8 cellular contexts compared by ENCODE assay signal in genomic region chr15:82710208-82710555, GRCh38. TPM values are rescaled to one million over a fixed set of nuclear protein-coding genes. Genes with fewer than 3 reads are reported as not detected.
DNase-seq lines count a peak whose midpoint lies in the region; ATAC-seq and TF ChIP-seq lines count a peak whose summit lies in the region.

No MANE protein-coding gene starts in this region.

- H4K91ac ChIP-seq in H9 (ENCODE audit: insufficient read length, low read depth, low read length): no peak overlapping the region

- no peak for ATAC-seq in GM19324 (IDR thresholded peaks at IDR 0.05; ENCODE audit: low FRiP score, unreplicated experiment)

- no peak overlapping the region for H3K56ac ChIP-seq in H9 (ENCODE audit: insufficient read length, low read depth, low read length)

- peak overlapping the region; percentile 75; the same call in 1 of the 2 replicates for H2BK15ac ChIP-seq in H9 (ENCODE audit: low read depth, low read length)

- H3K4me3 ChIP-seq in WI38 (ENCODE audit: low read depth, low read length) (peak overlapping the region; percentile 66), iPS-11a (ENCODE audit: low read depth, low read length) (peak overlapping the region; percentile 58), skeletal muscle tissue (ENCODE audit: low read length in 3 of 3) (peak overlapping the region; percentile 59 to 73 (median 65))

- no peaks in the 10 kb centered on the region for H3K79me2 ChIP-seq in H9 (ENCODE audit: insufficient read depth, low read length)

- peaks cover 15% of the 10 kb centered on the region for H3K23me2 ChIP-seq in H9 (ENCODE audit: insufficient read length, low read depth, low read length, poor library complexity, severe bottlenecking)

- H3K36me3 ChIP-seq in skeletal muscle tissue (ENCODE audit: control insufficient read depth in 3 of 3, insufficient read depth in 3 of 3, low read length in 3 of 3): no peaks in the 10 kb centered on the region

- H3K4me2 ChIP-seq in H9 (ENCODE audit: insufficient read depth, insufficient read length, low read length): peak overlapping the region; percentile 51

- no peaks in the 10 kb centered on the region for H3K27me3 ChIP-seq in H9 (ENCODE audit: insufficient read depth, low read length)
- H3K27me3 ChIP-seq in skeletal muscle tissue (ENCODE audit: control insufficient read depth in 3 of 3, insufficient read depth in 3 of 3, low read length in 3 of 3): peaks cover 4 to 28% (median 24%) of the 10 kb centered on the region in 3 donors

- H3K9ac ChIP-seq in H9 (ENCODE audit: extremely low read depth, insufficient read length, low read length) (peak overlapping the region; percentile 36), skeletal muscle tissue (ENCODE audit: low read depth in 1 of 3, low read length in 3 of 3) (no peak overlapping the region)

- no peaks in the 10 kb centered on the region for H3K36me3 Mint-ChIP-seq in H9 (ENCODE audit: insufficient read depth in 1 of 3, low read depth in 3 of 3)

- WGBS in H9 (ENCODE audit: extremely low coverage, insufficient read length, low lambda C conversion rate): no CpG with 5 or more reads among the region's 14 CpGs

- H3K9me3 Mint-ChIP-seq in H9: no peaks in the 10 kb centered on the region

- H3K18ac ChIP-seq in H9 (ENCODE audit: insufficient read length, low read depth, low read length): peak overlapping the region; percentile 42

- H4K5ac ChIP-seq in H9 (ENCODE audit: insufficient read length, low read depth, low read length): peak overlapping the region; percentile 26

- H3K23ac ChIP-seq in H9 (ENCODE audit: insufficient read length, low read depth, low read length): no peak overlapping the region

- no peak for TF ChIP-seq CTCF in H9 (conservative IDR thresholded peaks at IDR 0.05)
- no peak for TF ChIP-seq CTCF in WI38 (IDR thresholded peaks at IDR 0.05; ENCODE audit: low read depth, low read length)

- H3K4me1 ChIP-seq in H9 (ENCODE audit: insufficient read depth, low read length) (peaks cover 8% of the 10 kb centered on the region), skeletal muscle tissue (ENCODE audit: control insufficient read depth in 3 of 3, insufficient read depth in 3 of 3, low read length in 3 of 3) (peaks cover 11 to 16% (median 13%) of the 10 kb centered on the region in 3 donors)

- peaks cover 9% of the 10 kb centered on the region for H3K27me3 Mint-ChIP-seq in H9 (ENCODE audit: low read depth)

- H3K4me1 Mint-ChIP-seq in H9: peaks cover 5 to 6% of the 10 kb centered on the region in 2 experiments; a peak in 3 of 4 replicates

- no peak overlapping the region for H2AK5ac ChIP-seq in H9 (ENCODE audit: insufficient read length, low read length)

- DNase-seq in H9: no peak
- no peak for DNase-seq in NCI-H2171 treated with DMSO at 0.1 percent for 48 hours (lab: John Stamatoyannopoulos, UW)
- no peak for DNase-seq in NCI-H748 (lab: John Stamatoyannopoulos, UW; ENCODE audit: unreplicated experiment)
- no peak for DNase-seq in NCI-H510A (lab: John Stamatoyannopoulos, UW)

- no peak overlapping the region for H2BK12ac ChIP-seq in H9 (ENCODE audit: insufficient read length, low read depth, low read length)

- no peaks in the 10 kb centered on the region for H4K20me1 ChIP-seq in H9 (ENCODE audit: control insufficient read depth, insufficient read depth, insufficient read length)

- H3T11ph ChIP-seq in H9 (ENCODE audit: low read length): no peak overlapping the region

- H2AFZ ChIP-seq in H9 (ENCODE audit: low read length): no peak overlapping the region

- H4K8ac ChIP-seq in H9 (replicated peaks; ENCODE audit: insufficient read length, low read depth, low read length): no peak overlapping the region

- H2BK5ac ChIP-seq in H9 (ENCODE audit: insufficient read length, low read length): no peak overlapping the region

- H3K79me1 ChIP-seq in H9 (ENCODE audit: insufficient read depth, low read depth, low read length, poor library complexity, severe bottlenecking): no peaks in the 10 kb centered on the region

- no peak overlapping the region for H3K4ac ChIP-seq in H9 (ENCODE audit: low read depth, low read length)

- peak overlapping the region; percentile 79 for H3K14ac ChIP-seq in H9 (ENCODE audit: insufficient read depth, low read length)

- H3K27ac Mint-ChIP-seq in H9: peak overlapping the region in 1 of 3 experiments; percentile 25; a peak in 1 of 7 replicates

- H3K27ac ChIP-seq in H9 (ENCODE audit: insufficient read length, low read depth, low read length) (no peak overlapping the region), skeletal muscle tissue (ENCODE audit: low read depth, low read length) (no peak overlapping the region)

- H3K9me3 ChIP-seq in H9 (ENCODE audit: control insufficient read depth, low read depth, low read length): no peaks in the 10 kb centered on the region
- H3K9me3 ChIP-seq in skeletal muscle tissue (ENCODE audit: control insufficient read depth in 3 of 3, low read length in 3 of 3): no peaks in the 10 kb centered on the region

- peak overlapping the region in 1 of 2 experiments; percentile 77 for H3K4me3 Mint-ChIP-seq in H9

- no peak overlapping the region for H2BK20ac ChIP-seq in H9 (ENCODE audit: low read depth, low read length, poor library complexity, severe bottlenecking)

- no peak overlapping the region for H2BK120ac ChIP-seq in H9 (ENCODE audit: low read depth, low read length, poor library complexity, severe bottlenecking)

RNA-seq across cellular contexts. Expression of gene AP3B2, which starts 0.5 kb away (rescaled TPM):
- 9.8 and 10.6 TPM in 2 replicates for total RNA-seq in H9 (2021)
- not detected for total RNA-seq in skeletal muscle tissue

Comparison
In these comparisons a context has a peak if more than half of its experiments do, and no peak if none do; other contexts are left out.
1. RNA of gene AP3B2, which starts 0.5 kb away (total RNA-seq): 9.8 to 10.6 TPM in H9; not detected in skeletal muscle tissue (single experiment); every median in the first group is over 10 times any median in the second.
2. Peak in every context shown above with its lines, with median percentiles within 50 percentile points of each other: H3K4me3 ChIP-seq.